In genomic region chr1:215567491-215568286, GRCh38 we compare ENCODE assay signal across 9 cellular contexts. TPM values are rescaled to one million over a fixed set of nuclear protein-coding genes. Genes with fewer than 3 reads are reported as not detected.
DNase-seq lines count a peak whose midpoint lies in the region; ATAC-seq, FAIRE-seq and TF ChIP-seq lines count a peak whose summit lies in the region.
"Had no signal": no experiment of that assay in that cellular context is flagged by ENCODE, and none has a peak within 500 bp of the region (broad histone marks: within the 10 kb centered on the region; RNA-seq: fewer than 3 reads in every experiment).

No MANE protein-coding gene starts in this region.

- peak overlapping the region; percentile 73 for H3K9ac ChIP-seq in muscle layer of colon (ENCODE audit: low read length)

- H3K4me1 Mint-ChIP-seq in CD4-positive, CD25-positive, alpha-beta regulatory T cell = peaks cover 0 to 19% (median 10%) of the 10 kb centered on the region in 4 donors

- peaks cover 0 to 3% (median 1%) of the 10 kb centered on the region in 7 donors for H3K9me3 Mint-ChIP-seq in CD4-positive, CD25-positive, alpha-beta regulatory T cell

- H3K27ac ChIP-seq in CD4-positive, CD25-positive, alpha-beta regulatory T cell (ENCODE audit: insufficient read depth, low read length, poor library complexity, severe bottlenecking) = no peak overlapping the region
- H3K27ac ChIP-seq in muscle layer of colon (ENCODE audit: low read depth, low read length) (peak overlapping the region; percentile 97), stomach (peak overlapping the region; percentile 92 to 98 (median 96))

- intact Hi-C loops in stomach (cut with DNase I; ENCODE audit: low total_unique reads) = no loop called here

- peak overlapping the region; percentile 35 to 89 (median 85) for H3K4me3 Mint-ChIP-seq in CD4-positive, CD25-positive, alpha-beta regulatory T cell

- DNase-seq in CD4-positive, CD25-positive, alpha-beta regulatory T cell = peak in 1 of 3 donors; percentile 13
- peak; percentile 31 for DNase-seq in GM19239 (ENCODE audit: insufficient read length, low spot score)
- DNase-seq in NCI-H446 treated with DMSO at 0.1 percent for 48 hours (lab: John Stamatoyannopoulos, UW) = peak; percentile 65
- DNase-seq in activated CD8-positive, alpha-beta memory T cell treated with anti-CD3 and anti-CD28 coated beads for 48 hours (ENCODE audit: low read depth in 2 of 3, low spot score in 2 of 3) = peak; percentile 1 to 14 (median 4)
- DNase-seq in stomach = no peak

- TF ChIP-seq EP300 in stomach (IDR thresholded peaks at IDR 0.05) = no peak

- no peak for TF ChIP-seq POLR2A in stomach (IDR thresholded peaks at IDR 0.05)

- H3K27ac Mint-ChIP-seq in CD4-positive, CD25-positive, alpha-beta regulatory T cell = peak overlapping the region in 2 of 3 donors; percentile 33 to 71

- no peak for TF ChIP-seq CTCF in stomach (IDR thresholded peaks at IDR 0.05)

- no peaks in the 10 kb centered on the region for H3K4me1 ChIP-seq in CD4-positive, CD25-positive, alpha-beta regulatory T cell (ENCODE audit: control insufficient read depth, insufficient read depth, low read length, poor library complexity, severe bottlenecking)
- peaks cover 42% of the 10 kb centered on the region for H3K4me1 ChIP-seq in muscle layer of colon (ENCODE audit: insufficient read depth, low read length)
- peaks cover 26 to 51% (median 39%) of the 10 kb centered on the region in 4 donors for H3K4me1 ChIP-seq in stomach

- 1 to 2% (median 1%) methylated on average over 21 to 63 of the region's 63 CpGs for WGBS in stomach, 5 donors

- H3K4me3 ChIP-seq in CD4-positive, CD25-positive, alpha-beta regulatory T cell (ENCODE audit: low read depth, low read length) = peak overlapping the region; percentile 51
- H3K4me3 ChIP-seq in muscle layer of colon (ENCODE audit: low read depth in 1 of 2, low read length in 2 of 2) (peak overlapping the region; percentile 83 to 88), stomach (peak overlapping the region; percentile 87 to 92 (median 89))

- peak in 1 of 2 donors; percentile 5 for ATAC-seq in CD4-positive, CD25-positive, alpha-beta regulatory T cell (ENCODE audit: low read depth in 2 of 2)
- ATAC-seq in HG03280 (IDR thresholded peaks at IDR 0.05; ENCODE audit: unreplicated experiment) = peak; percentile 71
- ATAC-seq in esophagus mucosa = peak; percentile 71

- peaks cover 43% of the 10 kb centered on the region for H3K27me3 Mint-ChIP-seq in CD4-positive, CD25-positive, alpha-beta regulatory T cell

- no peaks in the 10 kb centered on the region for H3K36me3 Mint-ChIP-seq in CD4-positive, CD25-positive, alpha-beta regulatory T cell

- H3K36me3 ChIP-seq in CD4-positive, CD25-positive, alpha-beta regulatory T cell (ENCODE audit: control insufficient read depth, insufficient read depth, low read length) = no peaks in the 10 kb centered on the region
- H3K36me3 ChIP-seq in muscle layer of colon (ENCODE audit: insufficient read depth, low read length) (no peaks in the 10 kb centered on the region), stomach (no peaks in the 10 kb centered on the region)

- FAIRE-seq in GM19239 (lab: Jason Lieb, UNC) = no peak
- FAIRE-seq: TTC549 had no signal

- peaks cover 15% of the 10 kb centered on the region for H3K27me3 ChIP-seq in CD4-positive, CD25-positive, alpha-beta regulatory T cell (ENCODE audit: control insufficient read depth, insufficient read depth, low read length)
- no peaks in the 10 kb centered on the region for H3K27me3 ChIP-seq in muscle layer of colon (ENCODE audit: control insufficient read depth in 1 of 2, insufficient read depth in 2 of 2, low read length in 2 of 2)
- H3K27me3 ChIP-seq in stomach = no peaks in the 10 kb centered on the region

- no peaks in the 10 kb centered on the region for H3K9me3 ChIP-seq in CD4-positive, CD25-positive, alpha-beta regulatory T cell (ENCODE audit: control insufficient read depth in 2 of 2, low read length in 2 of 2)
- H3K9me3 ChIP-seq in muscle layer of colon (ENCODE audit: low read length) = no peaks in the 10 kb centered on the region
- H3K9me3 ChIP-seq in stomach = no peaks in the 10 kb centered on the region

RNA-seq across cellular contexts. Expression of gene KCTD3, which starts 0.6 kb away (rescaled TPM):
- 0.39 TPM for total RNA-seq in CD4-positive, CD25-positive, alpha-beta regulatory T cell
- polyA plus RNA-seq in CD4-positive, CD25-positive, alpha-beta regulatory T cell = under 1 TPM in 2 of 4 donors, not detected in 2; 0.22 to 0.24 TPM
- total RNA-seq in esophagus mucosa (38.1 TPM), stomach (100 to 1,000 TPM in 2 of 5 donors, 10 to 100 TPM in 3; 19.4 to 156 (median 39.3) TPM)
- polyA plus RNA-seq in stomach = 10 to 100 TPM; 31.6 to 34.2 (median 32.6) TPM

Comparison
In these comparisons a context has a peak if more than half of its experiments do, and no peak if none do; other contexts are left out.
1. RNA of gene KCTD3, which starts 0.6 kb away (total RNA-seq): 19.4 to 156 TPM in stomach and 38.1 TPM in esophagus mucosa (single experiment); 0.39 TPM in CD4-positive, CD25-positive, alpha-beta regulatory T cell (single experiment); every median in the first group is over 10 times any median in the second.
2. Peak in every context shown above with its lines, with median percentiles within 50 percentile points of each other: H3K4me3 ChIP-seq.